Comparison of ENCODE assay signal across 25 cellular contexts in genomic region chr10:120132811-120133210, GRCh38.
"Had no signal": no experiment of that assay in that cellular context is flagged by ENCODE, and none has a peak within 500 bp of the region (broad histone marks: within the 10 kb centered on the region; RNA-seq: fewer than 3 reads in every experiment).

No MANE protein-coding gene starts in this region.

- H3K4me1 ChIP-seq: parathyroid adenoma, psoas muscle, right lobe of liver, sigmoid colon, stomach, thyroid gland, tibial nerve, upper lobe of left lung, vagina had no signal

- H3K4me2 ChIP-seq: neural progenitor cell had no signal

- FAIRE-seq: small intestine, urothelium cell line had no signal

- H3K9me3 ChIP-seq: ovary, psoas muscle, right lobe of liver, sigmoid colon, stomach, thoracic aorta, thyroid gland, tibial nerve, upper lobe of left lung, vagina had no signal

- H3K4me3 ChIP-seq: neural progenitor cell, ovary, psoas muscle, right lobe of liver, sigmoid colon, stomach, thoracic aorta, thyroid gland, tibial nerve, upper lobe of left lung, vagina had no signal

- H3K79me2 ChIP-seq: parathyroid adenoma had no signal

- H3K27me3 ChIP-seq: neural progenitor cell, ovary, right lobe of liver, sigmoid colon, thyroid gland, tibial nerve, upper lobe of left lung, vagina had no signal

- ATAC-seq: psoas muscle; right cardiac atrium; right lobe of liver; stimulated activated effector memory CD8-positive, alpha-beta T cell treated with anti-CD3 and anti-CD28 coated beads, Interleukin-12 subunit alpha, Interleukin-12 subunit beta, amount 100 ng/mL, for 72 hours; stimulated activated naive B cell treated with anti-CD40 and anti-IgM and Interleukin-4, amounts not matched to agents 10 μg/mL and 1 μg/mL and 100 μg/mL, for 72 hours had no signal

- H3K27ac ChIP-seq: neural progenitor cell, ovary, parathyroid adenoma, psoas muscle, right lobe of liver, sigmoid colon, stomach, thoracic aorta, thyroid gland, tibial nerve, upper lobe of left lung, vagina had no signal

- H3K36me3 ChIP-seq: neural progenitor cell, ovary, right lobe of liver, sigmoid colon, stomach, thoracic aorta, thyroid gland, tibial nerve, upper lobe of left lung, vagina had no signal

- H2AFZ ChIP-seq: neural progenitor cell, parathyroid adenoma had no signal

- DNase-seq: occipital lobe; ovary; posterior cingulate gyrus; psoas muscle; right cardiac atrium; right lobe of liver; sigmoid colon; small intestine; stimulated activated CD4-positive, alpha-beta T cell treated with anti-CD3 and anti-CD28 coated beads, Interleukin-15, amount 100 ng/mL, for 24 hours; stimulated activated CD4-positive, alpha-beta T cell treated with anti-CD3 and anti-CD28 coated beads, Interleukin-2, amount 100 ng/mL, for 24 hours; stimulated activated CD4-positive, alpha-beta T cell treated with anti-CD3 and anti-CD28 coated beads, Interleukin-2, amount 100 ng/mL, for 48 hours; stimulated activated CD4-positive, alpha-beta T cell treated with anti-CD3 and anti-CD28 coated beads, Interleukin-4, amount 100 ng/mL, for 24 hours; stimulated activated naive B cell treated with anti-CD40 and anti-IgM and Interleukin-4, amounts not matched to agents 10 μg/mL and 1 μg/mL and 100 μg/mL, for 72 hours; stimulated activated naive CD4-positive, alpha-beta T cell treated with Interleukin-2 at 50 U/mL for 16 hours; stomach; thyroid gland; trophoblast cell; upper lobe of left lung had no signal

- H3K9ac ChIP-seq: neural progenitor cell, parathyroid adenoma had no signal
